2 cellular contexts compared by ENCODE assay signal in genomic region chr4:1182313-1182712, GRCh38.
TF ChIP-seq lines count a peak whose summit lies in the region.

No MANE protein-coding gene starts in this region.

TF ChIP-seq in HEK293, 187 proteins besides CTCF, POLR2A, EP300 and RAD21 (continued from another document):
- TF ChIP-seq, protein P1, sequence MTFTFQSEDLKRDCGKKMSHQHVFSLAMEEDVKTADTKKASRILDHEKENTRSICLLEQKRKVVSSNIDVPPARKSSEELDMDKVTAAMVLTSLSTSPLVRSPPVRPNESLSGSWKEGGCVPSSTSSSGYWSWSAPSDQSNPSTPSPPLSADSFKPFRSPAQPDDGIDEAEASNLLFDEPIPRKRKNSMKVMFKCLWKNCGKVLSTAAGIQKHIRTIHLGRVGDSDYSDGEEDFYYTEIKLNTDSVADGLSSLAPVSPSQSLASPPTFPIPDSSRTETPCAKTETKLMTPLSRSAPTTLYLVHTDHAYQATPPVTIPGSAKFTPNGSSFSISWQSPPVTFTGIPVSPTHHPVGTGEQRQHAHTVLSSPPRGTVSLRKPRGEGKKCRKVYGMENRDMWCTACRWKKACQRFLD (tag by site-specific recombination; IDR thresholded peaks at IDR 0.05), result no peak

TF ChIP-seq in K562, 482 proteins besides CTCF, POLR2A, EP300 and RAD21:
- TF ChIP-seq ZNF280A (IDR thresholded peaks at IDR 0.05; ENCODE audit: low read depth, partially characterized antibody), result peak; percentile 87
- TF ChIP-seq EGR1 (conservative IDR thresholded peaks at IDR 0.05), result no peak
- 0 out of 4 replicates have a peak, but pooled peaks of 1 of the 2 experiments have one; percentile 22 for TF ChIP-seq TRIM24 (IDR thresholded peaks at IDR 0.05)
- TF ChIP-seq CBX8 (IDR thresholded peaks at IDR 0.05; ENCODE audit: borderline replicate concordance, extremely low read depth, low read depth, low read length, poor library complexity, severe bottlenecking), result no peak
- TF ChIP-seq TRIM28 (IDR thresholded peaks at IDR 0.05), result peak; percentile 85
- no peak for TF ChIP-seq STAT5A (IDR thresholded peaks at IDR 0.05; ENCODE audit: borderline replicate concordance, low read length)
- TF ChIP-seq ZFP30 (CRISPR knock-in tag; IDR thresholded peaks at IDR 0.05; ENCODE audit: borderline replicate concordance), result peak; percentile 86; the same call in 1 of the 2 replicates
- peak in 1 of 2 experiments; percentile 62; a peak in 1 of 3 replicates for TF ChIP-seq CBX3 (IDR thresholded peaks at IDR 0.05; ENCODE audit: borderline replicate concordance in 1 of 2, low read length in 2 of 2)
- TF ChIP-seq, protein P2, sequence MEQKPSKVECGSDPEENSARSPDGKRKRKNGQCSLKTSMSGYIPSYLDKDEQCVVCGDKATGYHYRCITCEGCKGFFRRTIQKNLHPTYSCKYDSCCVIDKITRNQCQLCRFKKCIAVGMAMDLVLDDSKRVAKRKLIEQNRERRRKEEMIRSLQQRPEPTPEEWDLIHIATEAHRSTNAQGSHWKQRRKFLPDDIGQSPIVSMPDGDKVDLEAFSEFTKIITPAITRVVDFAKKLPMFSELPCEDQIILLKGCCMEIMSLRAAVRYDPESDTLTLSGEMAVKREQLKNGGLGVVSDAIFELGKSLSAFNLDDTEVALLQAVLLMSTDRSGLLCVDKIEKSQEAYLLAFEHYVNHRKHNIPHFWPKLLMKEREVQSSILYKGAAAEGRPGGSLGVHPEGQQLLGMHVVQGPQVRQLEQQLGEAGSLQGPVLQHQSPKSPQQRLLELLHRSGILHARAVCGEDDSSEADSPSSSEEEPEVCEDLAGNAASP (IDR thresholded peaks at IDR 0.05), result no peak
